1 cellular context compared by ENCODE assay signal in genomic region chrX:72048515-72049455, GRCh38.
TF ChIP-seq lines count a peak whose summit lies in the region.

No MANE protein-coding gene starts in this region.

TF ChIP-seq in GM12878, 131 proteins besides CTCF, POLR2A, EP300 and RAD21 (continued from another document):
- TF ChIP-seq, protein P1, sequence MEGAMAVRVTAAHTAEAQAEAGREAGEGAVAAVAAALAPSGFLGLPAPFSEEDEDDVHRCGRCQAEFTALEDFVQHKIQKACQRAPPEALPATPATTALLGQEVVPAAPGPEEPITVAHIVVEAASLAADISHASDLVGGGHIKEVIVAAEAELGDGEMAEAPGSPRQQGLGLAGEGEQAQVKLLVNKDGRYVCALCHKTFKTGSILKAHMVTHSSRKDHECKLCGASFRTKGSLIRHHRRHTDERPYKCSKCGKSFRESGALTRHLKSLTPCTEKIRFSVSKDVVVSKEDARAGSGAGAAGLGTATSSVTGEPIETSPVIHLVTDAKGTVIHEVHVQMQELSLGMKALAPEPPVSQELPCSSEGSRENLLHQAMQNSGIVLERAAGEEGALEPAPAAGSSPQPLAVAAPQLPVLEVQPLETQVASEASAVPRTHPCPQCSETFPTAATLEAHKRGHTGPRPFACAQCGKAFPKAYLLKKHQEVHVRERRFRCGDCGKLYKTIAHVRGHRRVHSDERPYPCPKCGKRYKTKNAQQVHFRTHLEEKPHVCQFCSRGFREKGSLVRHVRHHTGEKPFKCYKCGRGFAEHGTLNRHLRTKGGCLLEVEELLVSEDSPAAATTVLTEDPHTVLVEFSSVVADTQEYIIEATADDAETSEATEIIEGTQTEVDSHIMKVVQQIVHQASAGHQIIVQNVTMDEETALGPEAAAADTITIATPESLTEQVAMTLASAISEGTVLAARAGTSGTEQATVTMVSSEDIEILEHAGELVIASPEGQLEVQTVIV (IDR thresholded peaks at IDR 0.05; ENCODE audit: borderline replicate concordance, partially characterized antibody), result no peak
- no peak for TF ChIP-seq ATF3 (IDR thresholded peaks at IDR 0.05; ENCODE audit: borderline replicate concordance, extremely low read depth, low read depth, low read length)
- TF ChIP-seq FOXK2 (IDR thresholded peaks at IDR 0.05), result no peak
- TF ChIP-seq, protein P2, sequence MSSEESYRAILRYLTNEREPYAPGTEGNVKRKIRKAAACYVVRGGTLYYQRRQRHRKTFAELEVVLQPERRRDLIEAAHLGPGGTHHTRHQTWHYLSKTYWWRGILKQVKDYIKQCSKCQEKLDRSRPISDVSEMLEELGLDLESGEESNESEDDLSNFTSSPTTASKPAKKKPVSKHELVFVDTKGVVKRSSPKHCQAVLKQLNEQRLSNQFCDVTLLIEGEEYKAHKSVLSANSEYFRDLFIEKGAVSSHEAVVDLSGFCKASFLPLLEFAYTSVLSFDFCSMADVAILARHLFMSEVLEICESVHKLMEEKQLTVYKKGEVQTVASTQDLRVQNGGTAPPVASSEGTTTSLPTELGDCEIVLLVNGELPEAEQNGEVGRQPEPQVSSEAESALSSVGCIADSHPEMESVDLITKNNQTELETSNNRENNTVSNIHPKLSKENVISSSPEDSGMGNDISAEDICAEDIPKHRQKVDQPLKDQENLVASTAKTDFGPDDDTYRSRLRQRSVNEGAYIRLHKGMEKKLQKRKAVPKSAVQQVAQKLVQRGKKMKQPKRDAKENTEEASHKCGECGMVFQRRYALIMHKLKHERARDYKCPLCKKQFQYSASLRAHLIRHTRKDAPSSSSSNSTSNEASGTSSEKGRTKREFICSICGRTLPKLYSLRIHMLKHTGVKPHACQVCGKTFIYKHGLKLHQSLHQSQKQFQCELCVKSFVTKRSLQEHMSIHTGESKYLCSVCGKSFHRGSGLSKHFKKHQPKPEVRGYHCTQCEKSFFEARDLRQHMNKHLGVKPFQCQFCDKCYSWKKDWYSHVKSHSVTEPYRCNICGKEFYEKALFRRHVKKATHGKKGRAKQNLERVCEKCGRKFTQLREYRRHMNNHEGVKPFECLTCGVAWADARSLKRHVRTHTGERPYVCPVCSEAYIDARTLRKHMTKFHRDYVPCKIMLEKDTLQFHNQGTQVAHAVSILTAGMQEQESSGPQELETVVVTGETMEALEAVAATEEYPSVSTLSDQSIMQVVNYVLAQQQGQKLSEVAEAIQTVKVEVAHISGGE (CRISPR knock-in tag; IDR thresholded peaks at IDR 0.05), result no peak
TF ChIP-seq in GM12878: peak in this region for 0.
